9 cellular contexts compared by ENCODE assay signal in the genomic region with DNA sequence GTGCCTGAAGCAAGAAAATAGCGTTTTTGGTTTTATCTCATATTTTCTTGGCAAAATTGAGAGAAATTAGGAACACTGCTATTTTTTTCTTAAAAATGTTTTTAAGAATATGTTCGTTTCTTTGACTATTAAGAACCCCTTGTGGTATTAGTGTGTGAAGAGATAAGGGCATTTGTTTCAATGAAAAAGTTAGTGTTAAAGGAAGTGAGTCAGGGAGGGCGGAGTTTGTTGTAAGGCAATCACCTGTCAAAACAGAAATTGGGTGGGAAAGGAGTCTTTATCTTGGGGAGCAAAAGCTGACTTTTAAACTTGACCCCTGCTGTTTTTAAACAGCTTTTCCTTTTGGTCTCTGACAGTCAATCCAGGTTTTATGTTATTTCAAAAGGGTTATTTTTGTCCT. TPM values are rescaled to one million over a fixed set of nuclear protein-coding genes. Genes with fewer than 3 reads are reported as not detected.
A peak's percentile ranks its signal among the peaks of the same experiment; 100 is the strongest.
DNase-seq lines count a peak whose midpoint lies in the region; ATAC-seq and TF ChIP-seq lines count a peak whose summit lies in the region.
"Had no signal": no experiment of that assay in that cellular context is flagged by ENCODE, and none has a peak within 500 bp of the region (broad histone marks: within the 10 kb centered on the region; RNA-seq: fewer than 3 reads in every experiment).

No MANE protein-coding gene starts in this region.

- no peaks in the 10 kb centered on the region for H3K27me3 Mint-ChIP-seq in activated CD4-positive, alpha-beta T cell treated with anti-CD3 and anti-CD28 coated beads for 36 hours

- CTCF ChIA-PET in activated CD4-positive, alpha-beta T cell treated with anti-CD3 and anti-CD28 coated beads for 36 hours (lab: Charles Lee), result interaction anchor here (1.1 kb wide), 1 partner anchor 121 kb away, joined by 3 read pairs; no protein-coding TSS in a partner anchor

- H3K4me3 ChIP-seq in coronary artery (peak overlapping the region; percentile 99), retinal pigment epithelial cell (ENCODE audit: low read length) (peak overlapping the region; percentile 96)

- H3K27ac ChIP-seq in coronary artery, result no peak overlapping the region

- H3K4me3 Mint-ChIP-seq in activated CD4-positive, alpha-beta T cell treated with anti-CD3 and anti-CD28 coated beads for 36 hours, result peak overlapping the region; percentile 97

- no peaks in the 10 kb centered on the region for H3K9me3 Mint-ChIP-seq in activated CD4-positive, alpha-beta T cell treated with anti-CD3 and anti-CD28 coated beads for 36 hours (ENCODE audit: low read depth)

- peaks cover 45% of the 10 kb centered on the region for H3K4me1 Mint-ChIP-seq in activated CD4-positive, alpha-beta T cell treated with anti-CD3 and anti-CD28 coated beads for 36 hours

- POLR2A ChIA-PET in activated CD4-positive, alpha-beta T cell treated with anti-CD3 and anti-CD28 coated beads for 36 hours (lab: Charles Lee), result no interaction called here

- TF ChIP-seq CTCF in coronary artery (IDR thresholded peaks at IDR 0.05) (no peak), retinal pigment epithelial cell (conservative IDR thresholded peaks at IDR 0.05; ENCODE audit: low read depth, low read length) (no peak)

- peaks cover 20% of the 10 kb centered on the region for H3K36me3 Mint-ChIP-seq in activated CD4-positive, alpha-beta T cell treated with anti-CD3 and anti-CD28 coated beads for 36 hours (ENCODE audit: low read depth)

- H3K27ac Mint-ChIP-seq in activated CD4-positive, alpha-beta T cell treated with anti-CD3 and anti-CD28 coated beads for 36 hours, result peak overlapping the region; percentile 72

- no peak for ATAC-seq in activated CD4-positive, alpha-beta T cell treated with anti-CD3 and anti-CD28 coated beads for 36 hours
- ATAC-seq in GM21529 (IDR thresholded peaks at IDR 0.05; ENCODE audit: unreplicated experiment), result no peak

- intact Hi-C loops in activated CD4-positive, alpha-beta T cell treated with anti-CD3 and anti-CD28 coated beads for 36 hours (cut with DNase I, micrococcal nuclease), result loop anchor here (5.0 to 10.0 kb wide), 4 partner anchors 186 to 961 kb away; no protein-coding TSS in a partner anchor

- peak; percentile 37 for DNase-seq in activated CD4-positive, alpha-beta T cell treated with anti-CD3 and anti-CD28 coated beads for 36 hours
- no peak for DNase-seq in activated CD4-positive, alpha-beta T cell treated with anti-CD3 and anti-CD28 coated beads, Interleukin-2, amount 50 U/mL, for 48 hours
- DNase-seq in RKO (ENCODE audit: low spot score) (peak; percentile 48), coronary artery (ENCODE audit: low spot score) (no peak), retinal pigment epithelial cell (ENCODE audit: low read depth) (no peak), medulla oblongata (ENCODE audit: extremely low spot score) (no peak), cerebellar nuclear complex (lab: John Stamatoyannopoulos, UW) (no peak)
- DNase-seq: ACHN had no signal

RNA-seq across cellular contexts. Expression of gene RAP2B, which starts 4.2 kb away (rescaled TPM):
- 10 to 100 TPM; 10.4 TPM for total RNA-seq in activated CD4-positive, alpha-beta T cell treated with anti-CD3 and anti-CD28 coated beads for 36 hours

Comparison
In these comparisons a context has a peak if more than half of its experiments do, and no peak if none do; other contexts are left out.
1. DNase-seq: peak in activated CD4-positive, alpha-beta T cell treated with anti-CD3 and anti-CD28 coated beads for 36 hours (single experiment) and RKO (single experiment); none in activated CD4-positive, alpha-beta T cell treated with anti-CD3 and anti-CD28 coated beads, Interleukin-2, amount 50 U/mL, for 48 hours (0 of 2), coronary artery (single experiment), retinal pigment epithelial cell (single experiment), medulla oblongata (single experiment) and cerebellar nuclear complex (0 of 2).